In the genomic region with DNA sequence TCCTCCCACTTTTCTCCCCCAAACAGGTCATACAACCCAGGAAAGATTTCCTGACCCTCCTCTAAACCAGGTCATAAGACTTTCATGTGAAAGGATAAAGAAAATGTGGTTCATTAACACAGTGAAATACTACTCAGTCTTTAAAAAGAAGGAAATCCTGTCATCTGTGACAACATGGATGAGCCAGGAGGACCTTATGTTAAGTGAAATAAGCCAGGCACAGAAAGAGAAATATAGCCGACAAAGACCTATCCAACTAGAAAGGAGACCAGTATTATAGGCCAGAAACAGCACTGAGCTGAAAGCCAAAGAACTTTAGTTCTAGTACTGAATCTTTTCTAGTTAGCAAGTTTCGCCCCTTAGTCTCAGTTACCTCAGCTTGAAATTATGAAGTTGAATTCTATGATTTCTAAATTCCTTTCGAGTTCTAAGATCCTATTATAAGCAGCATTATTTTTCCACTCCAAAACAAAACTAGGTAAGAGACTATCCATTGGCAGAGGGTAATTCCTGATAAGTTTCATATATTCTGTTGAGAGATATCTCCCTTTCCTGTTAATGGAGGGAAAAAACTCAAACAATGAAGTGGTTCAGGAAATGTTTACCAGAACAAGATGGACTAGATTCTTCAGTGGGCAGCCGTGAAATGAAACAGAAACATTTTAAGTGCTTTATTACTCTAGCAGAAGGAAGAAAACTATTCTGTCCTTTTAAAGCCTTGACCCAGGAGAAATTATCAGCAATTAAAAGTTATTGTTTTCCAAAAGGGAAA, we compare ENCODE assay signal across 16 cellular contexts. TPM values are rescaled to one million over a fixed set of nuclear protein-coding genes. Genes with fewer than 3 reads are reported as not detected.
DNase-seq lines count a peak whose midpoint lies in the region; ATAC-seq, FAIRE-seq and TF ChIP-seq lines count a peak whose summit lies in the region.
"Had no signal": no experiment of that assay in that cellular context is flagged by ENCODE, and none has a peak within 500 bp of the region (broad histone marks: within the 10 kb centered on the region; RNA-seq: fewer than 3 reads in every experiment).

No MANE protein-coding gene starts in this region.

- no peak overlapping the region for H3K18ac ChIP-seq in mesenchymal stem cell (ENCODE audit: low read depth in 1 of 2, low read length in 2 of 2)

- WGBS in liver, result 77% methylated on average over 4 of the region's 4 CpGs
- 20% methylated on average over 4 of the region's 4 CpGs for WGBS in HepG2 (ENCODE audit: low lambda C conversion rate)
- WGBS in mesenchymal stem cell, result 100% methylated on average over 1 of the region's 4 CpGs

- no peak overlapping the region for H3K9ac ChIP-seq in liver (ENCODE audit: low read depth in 1 of 2, low read length in 2 of 2)
- no peak overlapping the region for H3K9ac ChIP-seq in HepG2 (ENCODE audit: insufficient read depth, low read depth, low read length)
- no peak overlapping the region for H3K9ac ChIP-seq in mesenchymal stem cell (ENCODE audit: low read length)
- H3K9ac ChIP-seq: neural progenitor cell had no signal

- H2BK15ac ChIP-seq in mesenchymal stem cell (ENCODE audit: low read depth, poor library complexity, severe bottlenecking), result no peak overlapping the region

- ATAC-seq in HepG2 (no peak), gastrocnemius medialis (no peak), HG03039 (IDR thresholded peaks at IDR 0.05; ENCODE audit: unreplicated experiment) (no peak)
- ATAC-seq: stimulated activated effector memory CD8-positive, alpha-beta T cell treated with anti-CD3 and anti-CD28 coated beads, Interleukin-12 subunit alpha, Interleukin-12 subunit beta, amount 100 ng/mL, for 72 hours had no signal

- no peaks in the 10 kb centered on the region for H3K9me3 ChIP-seq in liver (ENCODE audit: control insufficient read depth in 4 of 4, low read length in 3 of 4)
- H3K9me3 ChIP-seq in HepG2 (ENCODE audit: low read length), result no peaks in the 10 kb centered on the region
- no peaks in the 10 kb centered on the region for H3K9me3 ChIP-seq in mesenchymal stem cell (ENCODE audit: control insufficient read depth, low read length)
- no peaks in the 10 kb centered on the region for H3K9me3 ChIP-seq in gastrocnemius medialis

- H3K14ac ChIP-seq in mesenchymal stem cell (ENCODE audit: low read length in 2 of 2), result no peak overlapping the region

- H2AFZ ChIP-seq in HepG2 (ENCODE audit: low read length) (no peak overlapping the region), mesenchymal stem cell (ENCODE audit: low read depth, low read length) (no peak overlapping the region)
- H2AFZ ChIP-seq: neural progenitor cell had no signal

- no peak overlapping the region for H4K8ac ChIP-seq in mesenchymal stem cell (ENCODE audit: low read length)

- no TSS peak for BruUV-seq in HepG2 (replicated peaks; lab: Mats Ljungman, UMichigan)

- CTCF ChIA-PET in HepG2 (lab: Yijun Ruan, JAX; ENCODE audit: low intra/inter-chr PET ratio, low total read pairs), result no interaction called here

- H3K4me2 ChIP-seq in HepG2 (ENCODE audit: low read depth, low read length) (no peak overlapping the region), mesenchymal stem cell (ENCODE audit: low read length, poor library complexity, severe bottlenecking) (no peak overlapping the region)
- H3K4me2 ChIP-seq: neural progenitor cell had no signal

- H2AK5ac ChIP-seq in mesenchymal stem cell (ENCODE audit: low read length, severe bottlenecking), result no peak overlapping the region

- H2BK120ac ChIP-seq in mesenchymal stem cell (ENCODE audit: low read depth, low read length), result no peak overlapping the region

- H3K27me3 ChIP-seq in liver (ENCODE audit: control insufficient read depth in 4 of 4, insufficient read depth in 4 of 4, low read length in 3 of 4) (no peaks in the 10 kb centered on the region), HepG2 (ENCODE audit: control insufficient read depth in 1 of 2, insufficient read depth in 2 of 2, low read length in 2 of 2) (peaks cover 0 to 4% of the 10 kb centered on the region in 2 experiments; a peak in 1 of 5 replicates), mesenchymal stem cell (ENCODE audit: control insufficient read depth in 1 of 2, insufficient read depth in 1 of 2, low read length in 2 of 2) (no peaks in the 10 kb centered on the region), gastrocnemius medialis (no peaks in the 10 kb centered on the region)
- H3K27me3 ChIP-seq: neural progenitor cell had no signal

- H3K36me3 ChIP-seq in liver (ENCODE audit: control insufficient read depth in 4 of 4, insufficient read depth in 3 of 4, low read depth in 1 of 4, low read length in 3 of 4) (no peaks in the 10 kb centered on the region), HepG2 (replicated peaks in 1 of 2; ENCODE audit: control insufficient read depth in 1 of 2, insufficient read depth in 2 of 2, low read length in 2 of 2) (no peaks in the 10 kb centered on the region), mesenchymal stem cell (ENCODE audit: control insufficient read depth in 1 of 2, insufficient read depth in 2 of 2, low read depth in 1 of 2, low read length in 2 of 2) (no peaks in the 10 kb centered on the region), gastrocnemius medialis (no peaks in the 10 kb centered on the region)
- H3K36me3 ChIP-seq: neural progenitor cell had no signal

- FAIRE-seq in HepG2 (lab: Jason Lieb, UNC), result no peak
- FAIRE-seq: G401.6, GM19239 had no signal

- POLR2A ChIA-PET in HepG2 (lab: Yijun Ruan, JAX), result no interaction called here

- no peaks in the 10 kb centered on the region for H3K4me1 ChIP-seq in liver (ENCODE audit: control insufficient read depth in 4 of 4, insufficient read depth in 4 of 4, low read length in 3 of 4)
- H3K4me1 ChIP-seq in HepG2 (ENCODE audit: insufficient read depth, low read length), result no peaks in the 10 kb centered on the region
- H3K4me1 ChIP-seq in mesenchymal stem cell (ENCODE audit: control insufficient read depth, insufficient read depth, low read depth, low read length), result no peaks in the 10 kb centered on the region
- peaks cover 0 to 4% of the 10 kb centered on the region in 2 donors for H3K4me1 ChIP-seq in gastrocnemius medialis
- H3K4me1 ChIP-seq: neural progenitor cell had no signal

- TF ChIP-seq EP300 in HepG2 (IDR thresholded peaks at IDR 0.05; ENCODE audit: low read depth in 2 of 2, low read length in 2 of 2), result no peak
- no peak for TF ChIP-seq EP300 in HepG2 (CRISPR knock-in tag; IDR thresholded peaks at IDR 0.05; ENCODE audit: borderline replicate concordance)

- TF ChIP-seq POLR2A in HepG2 (IDR thresholded peaks at IDR 0.05; ENCODE audit: insufficient read depth in 1 of 2, low read depth in 2 of 2, low read length in 2 of 2) (no peak), gastrocnemius medialis (IDR thresholded peaks at IDR 0.05) (no peak)

- no peak for DNase-seq in HepG2 (ENCODE audit: low spot score)
- peak; percentile 26 for DNase-seq in mesenchymal stem cell
- DNase-seq in gastrocnemius medialis, result no peak
- DNase-seq in medulla oblongata (ENCODE audit: extremely low spot score), result no peak
- DNase-seq in caudate nucleus (lab: John Stamatoyannopoulos, UW), result no peak
- DNase-seq in NCI-H748 (lab: John Stamatoyannopoulos, UW; ENCODE audit: unreplicated experiment), result no peak
- DNase-seq: ACHN; activated CD4-positive, alpha-beta T cell treated with anti-CD3 and anti-CD28 coated beads, Interleukin-2, amount 10 ng/mL, durations not matched to agents 7 days and 5 days; C1 segment of cervical spinal cord; NCI-H774 had no signal

- no peak overlapping the region for H4K91ac ChIP-seq in mesenchymal stem cell (ENCODE audit: low read length)

- no peak overlapping the region for H3K4me3 ChIP-seq in liver (ENCODE audit: low read depth in 1 of 3, low read length in 3 of 3)
- H3K4me3 ChIP-seq in HepG2 (replicated peaks in 1 of 3; ENCODE audit: insufficient read depth in 1 of 3, low read depth in 2 of 3, low read length in 3 of 3), result no peak overlapping the region
- H3K4me3 ChIP-seq in mesenchymal stem cell (ENCODE audit: insufficient read depth in 1 of 2, low read depth in 1 of 2, low read length in 2 of 2), result no peak overlapping the region
- H3K4me3 ChIP-seq in gastrocnemius medialis, result no peak overlapping the region
- H3K4me3 ChIP-seq: neural progenitor cell had no signal

- H3K79me1 ChIP-seq in mesenchymal stem cell (replicated peaks; ENCODE audit: low read length, poor library complexity, severe bottlenecking), result no peaks in the 10 kb centered on the region

- TF ChIP-seq CTCF in liver (IDR thresholded peaks at IDR 0.05; ENCODE audit: low read depth, low read length, missing input control), result no peak
- no peak for TF ChIP-seq CTCF in HepG2 (CRISPR knock-in tag; IDR thresholded peaks at IDR 0.05)
- TF ChIP-seq CTCF in gastrocnemius medialis (IDR thresholded peaks at IDR 0.05 in 4 of 5, conservative IDR thresholded peaks at IDR 0.05 in 1 of 5), result no peak

- in situ Hi-C loops in HepG2 (cut with HindIII; ENCODE audit: extremely low pct_ligation_motif_present, low pct_unique_long_range_greater_than_20kb) (no loop called here), gastrocnemius medialis (cut with MboI; ENCODE audit: low sequenced_read_pairs in 4 of 4) (no loop called here)

- TF ChIP-seq RAD21 in liver (IDR thresholded peaks at IDR 0.05) (no peak), HepG2 (CRISPR knock-in tag; IDR thresholded peaks at IDR 0.05) (no peak)

- H2BK12ac ChIP-seq in mesenchymal stem cell (ENCODE audit: low read length in 2 of 2), result no peak overlapping the region

- peak overlapping the region in 1 of 2 experiments; percentile 21 for H3K4ac ChIP-seq in mesenchymal stem cell (ENCODE audit: low read depth in 1 of 2, low read length in 2 of 2)

- H3K23ac ChIP-seq in mesenchymal stem cell (ENCODE audit: low read length in 2 of 2), result no peak overlapping the region

- H3K79me2 ChIP-seq in HepG2 (ENCODE audit: insufficient read depth, low read length), result no peaks in the 10 kb centered on the region

- H4K20me1 ChIP-seq in HepG2 (ENCODE audit: insufficient read depth, low read length), result no peaks in the 10 kb centered on the region

- peak overlapping the region; percentile 18 to 25 for H3K27ac ChIP-seq in liver (ENCODE audit: low read depth in 1 of 2, low read length in 2 of 2)
- no peak overlapping the region for H3K27ac ChIP-seq in HepG2 (ENCODE audit: extremely low read length, insufficient read depth, low read length)
- no peak overlapping the region for H3K27ac ChIP-seq in mesenchymal stem cell (ENCODE audit: low read length, poor library complexity, severe bottlenecking)
- H3K27ac ChIP-seq in gastrocnemius medialis, result peak overlapping the region; percentile 37 to 66 (median 52)
- H3K27ac ChIP-seq in caudate nucleus (ENCODE audit: low read depth, low read length), result no peak overlapping the region
- H3K27ac ChIP-seq: neural progenitor cell had no signal

- intact Hi-C loops in HepG2 (cut with micrococcal nuclease; ENCODE audit: unreplicated experiment) (no loop called here), gastrocnemius medialis (cut with DNase I; ENCODE audit: low total_unique reads) (no loop called here)

- no peak overlapping the region for H2BK5ac ChIP-seq in mesenchymal stem cell (ENCODE audit: low read depth, low read length, poor library complexity, severe bottlenecking)

RNA-seq across cellular contexts. Expression of gene GNA14, which starts 42.5 kb away (rescaled TPM):
- total RNA-seq in liver (1 to 10 TPM; 1.1 to 5.4 TPM), HepG2 (2016; rRNA removed; fragmentation: Illumina TruSeq; extraction: Trizol) (not detected in 2 replicates), gastrocnemius medialis (under 1 TPM in 3 of 4 donors, not detected in 1; 0.20 to 0.56 (median 0.22) TPM)
- polyA plus RNA-seq in liver (1 to 10 TPM; 2.6 to 3.3 TPM), HepG2 (2011; rRNA removed) (not detected in 2 replicates)
- not detected in 2 replicates for total RNA-seq in HepG2 (2016; cell fraction: cytosol; rRNA removed; fragmentation: Illumina TruSeq; extraction: Trizol; ENCODE audit: low read depth)
- total RNA-seq in HepG2 (2016; cell fraction: insoluble cytoplasmic fraction; rRNA removed; fragmentation: Illumina TruSeq; extraction: Trizol), result not detected in 2 replicates
- total RNA-seq in HepG2 (2016; cell fraction: membrane; rRNA removed; fragmentation: Illumina TruSeq; extraction: Trizol), result not detected in 2 replicates
- not detected in 2 replicates for total RNA-seq in HepG2 (2016; cell fraction: nucleus; rRNA removed; fragmentation: Illumina TruSeq; extraction: Trizol)
- polyA plus RNA-seq in HepG2 (2011; cell fraction: cytosol; rRNA removed), result 0.04 and 0.09 TPM in 2 replicates
- 0.06 and 0.09 TPM in 2 replicates for polyA plus RNA-seq in HepG2 (2011; cell fraction: nucleus; rRNA removed)
- not detected in 2 replicates for polyA plus RNA-seq in HepG2 (2012)
- polyA plus RNA-seq in HepG2 (2016; cell fraction: cytosol; fragmentation: Illumina TruSeq; extraction: Trizol; ENCODE audit: low read depth), result not detected in 2 replicates
- 0.09 TPM in 1 of 2 replicates, not detected in the other for polyA plus RNA-seq in HepG2 (2016; cell fraction: insoluble cytoplasmic fraction; fragmentation: Illumina TruSeq; extraction: Trizol; ENCODE audit: low read depth)
- polyA plus RNA-seq in HepG2 (2016; cell fraction: membrane; fragmentation: Illumina TruSeq; extraction: Trizol; ENCODE audit: low read depth), result not detected in 2 replicates
- not detected in 2 replicates for polyA plus RNA-seq in HepG2 (2016; cell fraction: nucleus; fragmentation: Illumina TruSeq; extraction: Trizol; ENCODE audit: insufficient read depth, low read depth)
- polyA minus RNA-seq in HepG2 (2011; rRNA and poly(A)+ RNA removed; ENCODE audit: low replicate concordance), result not detected in 2 replicates
- polyA minus RNA-seq in HepG2 (2011; cell fraction: cytosol; rRNA and poly(A)+ RNA removed), result not detected in 2 replicates
- polyA minus RNA-seq in HepG2 (2011; cell fraction: nucleus; rRNA and poly(A)+ RNA removed), result not detected in 2 replicates
- polyA plus RNA-seq in mesenchymal stem cell (2013, experiment 1 of 2), result 0.07 TPM
- 0.07 TPM for polyA plus RNA-seq in mesenchymal stem cell (2013, experiment 2 of 2)
- total RNA-seq: activated CD4-positive, alpha-beta T cell treated with anti-CD3 and anti-CD28 coated beads, Interleukin-2, amount 10 ng/mL, durations not matched to agents 7 days and 5 days had no signal

Comparison
In these comparisons a context has a peak if more than half of its experiments do, and no peak if none do; other contexts are left out.
1. H3K27ac ChIP-seq: peak in liver (2 of 2) and gastrocnemius medialis (4 of 4); none in HepG2 (single experiment), mesenchymal stem cell (single experiment) and caudate nucleus (single experiment).